26 cellular contexts compared by ENCODE assay signal in genomic region chr2:179855673-179856072, GRCh38. TPM values are rescaled to one million over a fixed set of nuclear protein-coding genes. Genes with fewer than 3 reads are reported as not detected.
"Had no signal": no experiment of that assay in that cellular context is flagged by ENCODE, and none has a peak within 500 bp of the region (broad histone marks: within the 10 kb centered on the region; RNA-seq: fewer than 3 reads in every experiment).

No MANE protein-coding gene starts in this region.

- DNase-seq: dermis blood vessel endothelial cell; dorsolateral prefrontal cortex; effector CD4-positive, alpha-beta T cell; effector memory CD4-positive, alpha-beta T cell; foreskin keratinocyte; glutamatergic neuron; heart right ventricle; hippocampal formation; left cardiac atrium; left ventricle myocardium inferior; lower lobe of right lung; mesenchymal stem cell; mucosa of descending colon; naive B cell had no signal

- H3K9me3 Mint-ChIP-seq: mesothelial cell of epicardium, naive B cell had no signal

- ATAC-seq: foreskin keratinocyte, heart right ventricle, left cardiac atrium, lower lobe of right lung, mucosa of descending colon had no signal

- H3K4me3 ChIP-seq: coronary artery, esophagus muscularis mucosa, heart right ventricle, left ventricle myocardium inferior, lower lobe of right lung, mucosa of descending colon had no signal

- H3K4me3 Mint-ChIP-seq: mesothelial cell of epicardium, naive B cell had no signal

- H3K36me3 ChIP-seq: esophagus muscularis mucosa, heart right ventricle, left ventricle myocardium inferior, lower lobe of right lung had no signal

- H3K27ac Mint-ChIP-seq: mesothelial cell of epicardium, naive B cell had no signal

- H3K27ac ChIP-seq: coronary artery, foreskin keratinocyte, heart right ventricle, left ventricle myocardium inferior, lower lobe of right lung had no signal

- H3K36me3 Mint-ChIP-seq: mesothelial cell of epicardium, naive B cell had no signal

- H3K4me1 ChIP-seq: foreskin keratinocyte, lower lobe of right lung had no signal

- FAIRE-seq: colon, endothelial cell of umbilical vein, frontal cortex, islet of Langerhans, keratinocyte had no signal

- H3K9me3 ChIP-seq: esophagus muscularis mucosa, heart right ventricle, left ventricle myocardium inferior, lower lobe of right lung, mucosa of descending colon had no signal

RNA-seq across cellular contexts. Expression of gene ZNF385B, which starts 5.7 kb away (rescaled TPM):
- total RNA-seq: dermis blood vessel endothelial cell, endothelial cell of umbilical vein, fibroblast of lung, fibroblast of villous mesenchyme, glomerular endothelial cell, lung microvascular endothelial cell had no signal
